3 cellular contexts compared by ENCODE assay signal in the genomic region with DNA sequence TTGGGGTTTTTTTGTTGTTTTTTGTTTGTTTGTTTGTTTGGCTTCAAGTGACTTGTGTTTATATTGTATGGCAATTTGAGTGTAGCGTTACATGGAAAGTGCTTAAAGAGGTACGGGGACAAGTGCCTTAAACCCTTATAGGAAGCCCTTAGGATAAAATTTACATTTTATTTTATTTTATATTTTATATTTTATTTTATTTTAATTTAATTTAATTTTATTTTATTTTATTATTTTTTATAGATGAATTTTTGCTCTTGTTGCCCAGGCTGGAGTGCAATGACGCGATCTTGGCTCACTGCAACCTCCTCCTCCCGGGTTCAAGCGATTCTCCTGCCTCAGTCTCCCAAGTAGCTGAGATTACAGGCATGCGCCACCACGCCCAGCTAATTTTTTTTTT. TPM values are rescaled to one million over a fixed set of nuclear protein-coding genes. Genes with fewer than 3 reads are reported as not detected.
"Had no signal": no experiment of that assay in that cellular context is flagged by ENCODE, and none has a peak within 500 bp of the region (broad histone marks: within the 10 kb centered on the region; RNA-seq: fewer than 3 reads in every experiment).

No MANE protein-coding gene starts in this region.

RNA-seq across cellular contexts. Expression of a gene that starts 21.0 kb away (rescaled TPM):
- total RNA-seq: HT1080, K562 had no signal
- polyA plus RNA-seq: IgD-negative memory B cell, K562 had no signal
